In genomic region chr10:113857210-113857609, GRCh38 we compare ENCODE assay signal across 1 cellular context.
TF ChIP-seq lines count a peak whose summit lies in the region.

No MANE protein-coding gene starts in this region.

TF ChIP-seq in SK-N-SH, 30 proteins besides CTCF, POLR2A, EP300 and RAD21 (continued from another document):
- TF ChIP-seq IRF3 (IDR thresholded peaks at IDR 0.05; ENCODE audit: low read depth, low read length) = no peak
- no peak for TF ChIP-seq ELF1 (IDR thresholded peaks at IDR 0.05)
- TF ChIP-seq NFIC (IDR thresholded peaks at IDR 0.05; ENCODE audit: borderline replicate concordance) = no peak
- TF ChIP-seq PBX3 (IDR thresholded peaks at IDR 0.05) = no peak
- no peak for TF ChIP-seq USF1 (IDR thresholded peaks at IDR 0.05; ENCODE audit: borderline replicate concordance, low read depth)
- no peak for TF ChIP-seq MEF2A (IDR thresholded peaks at IDR 0.05; ENCODE audit: borderline replicate concordance, low read depth)
- no peak for TF ChIP-seq TAF1 (IDR thresholded peaks at IDR 0.05; ENCODE audit: borderline replicate concordance, low read depth, low read length)
- no peak for TF ChIP-seq EZH2phosphoT487 (IDR thresholded peaks at IDR 0.05; ENCODE audit: borderline replicate concordance, low read depth)
- TF ChIP-seq FOSL2 (IDR thresholded peaks at IDR 0.05; ENCODE audit: borderline replicate concordance, low read depth) = no peak
- TF ChIP-seq RCOR1 (IDR thresholded peaks at IDR 0.05; ENCODE audit: low read length) = no peak
- no peak for TF ChIP-seq JUND (IDR thresholded peaks at IDR 0.05)
- TF ChIP-seq YY1 (IDR thresholded peaks at IDR 0.05; ENCODE audit: low read depth) = no peak
- TF ChIP-seq GATA2 (CRISPR knock-in tag; IDR thresholded peaks at IDR 0.05) = no peak
- TF ChIP-seq NRF1 (IDR thresholded peaks at IDR 0.05; ENCODE audit: low read depth, low read length) = no peak
- TF ChIP-seq RFX5 (IDR thresholded peaks at IDR 0.05; ENCODE audit: low read length) = no peak
- no peak for TF ChIP-seq TEAD4 (IDR thresholded peaks at IDR 0.05; ENCODE audit: borderline replicate concordance, insufficient read depth)
